In the genomic region with DNA sequence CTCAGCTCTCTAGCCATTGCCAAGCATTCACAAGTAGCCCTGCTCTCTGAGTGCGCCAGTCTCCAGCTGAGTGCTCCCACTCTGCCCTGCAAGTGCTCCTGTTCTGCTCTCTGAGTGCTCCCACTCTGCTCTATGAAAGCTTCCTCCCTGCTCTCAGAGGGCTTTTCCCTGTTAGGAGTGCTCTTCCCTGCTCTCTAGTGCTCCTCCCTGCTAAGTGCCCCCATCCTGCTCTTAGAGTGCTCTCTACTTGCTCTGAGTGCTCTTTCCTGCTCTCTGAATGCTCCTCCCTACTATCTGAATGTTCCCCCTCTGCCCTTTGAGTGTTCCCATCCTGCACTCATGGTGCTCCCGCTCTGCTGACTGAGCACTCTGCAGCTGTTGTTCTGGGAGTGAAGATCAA, we compare ENCODE assay signal across 36 cellular contexts.
"Had no signal": no experiment of that assay in that cellular context is flagged by ENCODE, and none has a peak within 500 bp of the region (broad histone marks: within the 10 kb centered on the region; RNA-seq: fewer than 3 reads in every experiment).

No MANE protein-coding gene starts in this region.

- H3K27me3 ChIP-seq: MG63 had no signal

- H3K36me3 ChIP-seq: MG63 had no signal

- DNase-seq: Karpas-422, Kasumi-1, MG63, MM.1S, MV-4-11, NCI-H1048, NCI-H1092, NCI-H1092 treated with DMSO at 0.1 percent for 48 hours, NCI-H1105, NCI-H1105 treated with DMSO at 0.1 percent for 48 hours, NCI-H1417, NCI-H1417 treated with DMSO at 0.1 percent for 48 hours, NCI-H1436, NCI-H1436 treated with DMSO at 0.1 percent for 48 hours, NCI-H146, NCI-H1694, NCI-H1694 treated with DMSO at 0.1 percent for 48 hours, NCI-H187, NCI-H187 treated with DMSO at 0.1 percent for 48 hours, NCI-H1930, NCI-H2029, NCI-H2029 treated with DMSO at 0.1 percent for 48 hours, NCI-H2081, NCI-H2081 treated with DMSO at 0.1 percent for 48 hours, NCI-H2107, NCI-H2171, NCI-H2171 treated with DMSO at 0.1 percent for 48 hours, NCI-H2227 treated with DMSO at 0.1 percent for 48 hours, NCI-H226, NCI-H345, NCI-H446, NCI-H446 treated with DMSO at 0.1 percent for 48 hours, NCI-H510A, NCI-H510A treated with DMSO at 0.1 percent for 48 hours, NCI-H524, NCI-H524 treated with DMSO at 0.1 percent for 48 hours had no signal

- H3K9me3 ChIP-seq: MG63 had no signal

- H3K4me3 ChIP-seq: MG63 had no signal
